ENCODE assay signal across 8 cellular contexts in the genomic region with DNA sequence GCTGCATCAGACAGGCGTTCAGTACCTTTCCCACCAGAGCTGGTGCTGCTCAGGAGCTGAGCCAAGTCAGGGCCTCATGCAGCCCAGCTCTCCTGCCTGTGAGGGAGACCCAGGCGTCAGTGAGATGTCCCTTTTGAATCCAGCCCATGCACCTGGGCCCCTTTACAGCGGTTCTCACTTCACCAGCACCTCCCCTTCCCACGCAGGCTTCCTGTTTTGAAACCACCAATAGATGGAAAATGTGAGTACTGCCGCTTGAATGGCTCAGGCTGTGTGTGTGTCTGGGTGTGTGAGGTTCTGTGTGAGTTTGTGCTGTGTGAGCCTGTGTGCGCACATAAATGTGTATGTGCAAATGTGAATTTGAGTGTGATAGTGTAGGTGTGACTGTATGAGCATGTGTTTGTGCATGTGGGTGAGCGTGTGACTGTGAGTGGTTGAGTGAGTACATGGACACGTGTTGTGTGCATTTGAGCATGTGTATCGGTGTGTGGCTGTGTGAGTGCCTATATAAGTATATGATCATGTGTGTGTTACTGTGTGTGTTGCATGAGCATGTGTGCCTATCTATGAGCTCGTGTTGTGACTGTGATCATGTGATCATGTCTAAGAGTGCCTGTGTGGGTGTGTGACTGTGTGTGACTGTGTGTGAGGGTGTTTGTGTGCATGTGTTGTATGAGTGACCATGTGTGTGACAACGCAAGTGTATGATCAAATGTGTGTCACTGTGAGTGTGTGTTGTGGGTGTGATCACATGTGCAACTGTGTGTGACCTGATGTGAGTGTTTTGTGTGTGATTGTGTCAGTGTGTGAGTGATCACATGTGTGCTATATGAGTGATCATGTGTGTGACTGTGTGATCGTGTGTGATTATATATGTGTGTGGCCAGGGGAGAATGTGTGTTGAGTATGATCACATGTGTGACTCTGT.
DNase-seq lines count a peak whose midpoint lies in the region; ATAC-seq and TF ChIP-seq lines count a peak whose summit lies in the region.

No MANE protein-coding gene starts in this region.

- no peak for TF ChIP-seq POLR2A in adrenal gland (IDR thresholded peaks at IDR 0.05)

- H3K4me3 ChIP-seq in adrenal gland: no peak overlapping the region

- H3K27ac ChIP-seq in adrenal gland: peak overlapping the region in 3 of 5 donors; percentile 1 to 70 (median 55)

- in situ Hi-C loops in GM13977 (cut with MboI; ENCODE audit: low pct_unique_long_range_greater_than_20kb, low sequenced_read_pairs, unreplicated experiment): no loop called here

- H3K36me3 ChIP-seq in adrenal gland (replicated peaks in 1 of 2): no peaks in the 10 kb centered on the region

- H3K9me3 ChIP-seq in adrenal gland (replicated peaks in 1 of 3): no peaks in the 10 kb centered on the region

- ATAC-seq in HG02973 (IDR thresholded peaks at IDR 0.05; ENCODE audit: unreplicated experiment): peak; percentile 41

- TF ChIP-seq CTCF in GM13977 (IDR thresholded peaks at IDR 0.05; ENCODE audit: extremely low read depth, insufficient read depth, missing control alignments) (no peak), adrenal gland (IDR thresholded peaks at IDR 0.05) (no peak)

- H3K27me3 ChIP-seq in adrenal gland: no peaks in the 10 kb centered on the region

- peaks cover 4 to 22% of the 10 kb centered on the region in 2 donors for H3K4me1 ChIP-seq in adrenal gland (replicated peaks in 1 of 2)

- DNase-seq in GM13977 (ENCODE audit: low spot score): peak; percentile 54
- peak; percentile 56 for DNase-seq in T-helper 22 cell (ENCODE audit: low read depth)
- peak in 4 of 7 donors; percentile 22 to 65 (median 42) for DNase-seq in adrenal gland
- peak; percentile 67 for DNase-seq in stimulated activated CD4-positive, alpha-beta T cell treated with anti-CD3 and anti-CD28 coated beads, Interleukin-4, amount 100 ng/mL, for 1 hour
- DNase-seq in NCI-H2081 treated with DMSO at 0.1 percent for 48 hours (lab: John Stamatoyannopoulos, UW): no peak
- no peak for DNase-seq in AG08396 (ENCODE audit: low spot score)
- no peak for DNase-seq in AG08395 (ENCODE audit: low spot score)

- WGBS in adrenal gland, 4 donors: 73 to 79% (median 74%) methylated on average over 10 to 12 of the region's 12 CpGs

- intact Hi-C loops in adrenal gland (cut with DNase I): no loop called here

Comparison
In these comparisons a context has a peak if more than half of its experiments do, and no peak if none do; other contexts are left out.
1. DNase-seq: peak in GM13977 (single experiment), T-helper 22 cell (single experiment), adrenal gland (4 of 7) and stimulated activated CD4-positive, alpha-beta T cell treated with anti-CD3 and anti-CD28 coated beads, Interleukin-4, amount 100 ng/mL, for 1 hour (single experiment); none in NCI-H2081 treated with DMSO at 0.1 percent for 48 hours (single experiment), AG08396 (single experiment) and AG08395 (single experiment).